1 cellular context compared by ENCODE assay signal in genomic region chr20:36384022-36384619, GRCh38.
TF ChIP-seq lines count a peak whose summit lies in the region.

No MANE protein-coding gene starts in this region.

TF ChIP-seq in HepG2, 621 proteins besides CTCF, POLR2A, EP300 and RAD21 (continued from another document and continues in another):
- TF ChIP-seq, protein P1, sequence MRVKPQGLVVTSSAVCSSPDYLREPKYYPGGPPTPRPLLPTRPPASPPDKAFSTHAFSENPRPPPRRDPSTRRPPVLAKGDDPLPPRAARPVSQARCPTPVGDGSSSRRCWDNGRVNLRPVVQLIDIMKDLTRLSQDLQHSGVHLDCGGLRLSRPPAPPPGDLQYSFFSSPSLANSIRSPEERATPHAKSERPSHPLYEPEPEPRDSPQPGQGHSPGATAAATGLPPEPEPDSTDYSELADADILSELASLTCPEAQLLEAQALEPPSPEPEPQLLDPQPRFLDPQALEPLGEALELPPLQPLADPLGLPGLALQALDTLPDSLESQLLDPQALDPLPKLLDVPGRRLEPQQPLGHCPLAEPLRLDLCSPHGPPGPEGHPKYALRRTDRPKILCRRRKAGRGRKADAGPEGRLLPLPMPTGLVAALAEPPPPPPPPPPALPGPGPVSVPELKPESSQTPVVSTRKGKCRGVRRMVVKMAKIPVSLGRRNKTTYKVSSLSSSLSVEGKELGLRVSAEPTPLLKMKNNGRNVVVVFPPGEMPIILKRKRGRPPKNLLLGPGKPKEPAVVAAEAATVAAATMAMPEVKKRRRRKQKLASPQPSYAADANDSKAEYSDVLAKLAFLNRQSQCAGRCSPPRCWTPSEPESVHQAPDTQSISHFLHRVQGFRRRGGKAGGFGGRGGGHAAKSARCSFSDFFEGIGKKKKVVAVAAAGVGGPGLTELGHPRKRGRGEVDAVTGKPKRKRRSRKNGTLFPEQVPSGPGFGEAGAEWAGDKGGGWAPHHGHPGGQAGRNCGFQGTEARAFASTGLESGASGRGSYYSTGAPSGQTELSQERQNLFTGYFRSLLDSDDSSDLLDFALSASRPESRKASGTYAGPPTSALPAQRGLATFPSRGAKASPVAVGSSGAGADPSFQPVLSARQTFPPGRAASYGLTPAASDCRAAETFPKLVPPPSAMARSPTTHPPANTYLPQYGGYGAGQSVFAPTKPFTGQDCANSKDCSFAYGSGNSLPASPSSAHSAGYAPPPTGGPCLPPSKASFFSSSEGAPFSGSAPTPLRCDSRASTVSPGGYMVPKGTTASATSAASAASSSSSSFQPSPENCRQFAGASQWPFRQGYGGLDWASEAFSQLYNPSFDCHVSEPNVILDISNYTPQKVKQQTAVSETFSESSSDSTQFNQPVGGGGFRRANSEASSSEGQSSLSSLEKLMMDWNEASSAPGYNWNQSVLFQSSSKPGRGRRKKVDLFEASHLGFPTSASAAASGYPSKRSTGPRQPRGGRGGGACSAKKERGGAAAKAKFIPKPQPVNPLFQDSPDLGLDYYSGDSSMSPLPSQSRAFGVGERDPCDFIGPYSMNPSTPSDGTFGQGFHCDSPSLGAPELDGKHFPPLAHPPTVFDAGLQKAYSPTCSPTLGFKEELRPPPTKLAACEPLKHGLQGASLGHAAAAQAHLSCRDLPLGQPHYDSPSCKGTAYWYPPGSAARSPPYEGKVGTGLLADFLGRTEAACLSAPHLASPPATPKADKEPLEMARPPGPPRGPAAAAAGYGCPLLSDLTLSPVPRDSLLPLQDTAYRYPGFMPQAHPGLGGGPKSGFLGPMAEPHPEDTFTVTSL (CRISPR knock-in tag; IDR thresholded peaks at IDR 0.05; ENCODE audit: borderline replicate concordance) = peak; percentile 98
- TF ChIP-seq SP4 (CRISPR knock-in tag; IDR thresholded peaks at IDR 0.05) (peak; percentile 99), DPF2 (CRISPR knock-in tag; IDR thresholded peaks at IDR 0.05; ENCODE audit: borderline replicate concordance, low read depth) (peak; percentile 75; the same call in 1 of the 2 replicates), PTBP1 (IDR thresholded peaks at IDR 0.05; ENCODE audit: low read depth, low read length, poor library complexity, severe bottlenecking) (no peak), PAF1 (CRISPR knock-in tag; IDR thresholded peaks at IDR 0.05) (peak; percentile 98), ZNF552 (CRISPR knock-in tag; IDR thresholded peaks at IDR 0.05; ENCODE audit: borderline replicate concordance) (peak; percentile 100), ZSCAN9 (CRISPR knock-in tag; IDR thresholded peaks at IDR 0.05; ENCODE audit: borderline replicate concordance) (peak; percentile 100), IRX3 (CRISPR knock-in tag; IDR thresholded peaks at IDR 0.05; ENCODE audit: borderline replicate concordance, low read depth) (peak; percentile 100), HNF4A (CRISPR knock-in tag; IDR thresholded peaks at IDR 0.05) (peak; percentile 96), ZNF33A (CRISPR knock-in tag; IDR thresholded peaks at IDR 0.05; ENCODE audit: borderline replicate concordance) (peak; percentile 100), CEBPG (CRISPR knock-in tag; IDR thresholded peaks at IDR 0.05) (peak; percentile 83), SPEN (CRISPR knock-in tag; IDR thresholded peaks at IDR 0.05; ENCODE audit: low read depth) (peak; percentile 99), ZNF33B (CRISPR knock-in tag; IDR thresholded peaks at IDR 0.05) (peak; percentile 100), MEIS2 (CRISPR knock-in tag; IDR thresholded peaks at IDR 0.05) (peak; percentile 100), ZNF839 (CRISPR knock-in tag; IDR thresholded peaks at IDR 0.05; ENCODE audit: borderline replicate concordance) (peak; percentile 100), DR1 (CRISPR knock-in tag; IDR thresholded peaks at IDR 0.05) (peak; percentile 94), POGZ (CRISPR knock-in tag; IDR thresholded peaks at IDR 0.05) (peak; percentile 60; the same call in 1 of the 2 replicates), ZNF850 (CRISPR knock-in tag; conservative IDR thresholded peaks at IDR 0.05) (peak; percentile 98), KDM6A (CRISPR knock-in tag; IDR thresholded peaks at IDR 0.05; ENCODE audit: low read depth) (peak; percentile 94), ZNF720 (CRISPR knock-in tag; IDR thresholded peaks at IDR 0.05) (peak; percentile 100), YEATS4 (CRISPR knock-in tag; IDR thresholded peaks at IDR 0.05; ENCODE audit: borderline replicate concordance) (peak; percentile 96), GATA4 (IDR thresholded peaks at IDR 0.05; ENCODE audit: borderline replicate concordance, low read depth) (no peak), TP53 (CRISPR knock-in tag; conservative IDR thresholded peaks at IDR 0.05) (peak; percentile 98), ZNF34 (CRISPR knock-in tag; IDR thresholded peaks at IDR 0.05; ENCODE audit: borderline replicate concordance) (peak; percentile 95), ZNF207 (IDR thresholded peaks at IDR 0.05; ENCODE audit: borderline replicate concordance) (no peak), HNF4G (IDR thresholded peaks at IDR 0.05; ENCODE audit: borderline replicate concordance, low read depth, low read length) (peak; percentile 99), HNF4G (CRISPR knock-in tag; IDR thresholded peaks at IDR 0.05; ENCODE audit: borderline replicate concordance, low read depth) (peak; percentile 99), ZSCAN22 (CRISPR knock-in tag; IDR thresholded peaks at IDR 0.05) (peak; percentile 95), RXRA (CRISPR knock-in tag; IDR thresholded peaks at IDR 0.05) (peak; percentile 91), ZFP37 (CRISPR knock-in tag; IDR thresholded peaks at IDR 0.05; ENCODE audit: borderline replicate concordance) (peak; percentile 100), ZNF230 (CRISPR knock-in tag; IDR thresholded peaks at IDR 0.05) (peak; percentile 100), GTF2F1 (IDR thresholded peaks at IDR 0.05; ENCODE audit: low read length) (no peak), GABPA (IDR thresholded peaks at IDR 0.05; ENCODE audit: low read depth, low read length) (no peak), GABPA (CRISPR knock-in tag; IDR thresholded peaks at IDR 0.05; ENCODE audit: low read depth) (peak; percentile 78), PHF5A (CRISPR knock-in tag; IDR thresholded peaks at IDR 0.05; ENCODE audit: low read depth, unreplicated experiment) (peak; percentile 100), ZNF205 (CRISPR knock-in tag; IDR thresholded peaks at IDR 0.05) (peak; percentile 99), RAD51 (IDR thresholded peaks at IDR 0.05; ENCODE audit: borderline replicate concordance) (no peak), ZNF788 (CRISPR knock-in tag; IDR thresholded peaks at IDR 0.05; ENCODE audit: borderline replicate concordance) (peak; percentile 100), ZBED4 (CRISPR knock-in tag; IDR thresholded peaks at IDR 0.05; ENCODE audit: borderline replicate concordance) (peak; percentile 100)
- TF ChIP-seq, protein P2, sequence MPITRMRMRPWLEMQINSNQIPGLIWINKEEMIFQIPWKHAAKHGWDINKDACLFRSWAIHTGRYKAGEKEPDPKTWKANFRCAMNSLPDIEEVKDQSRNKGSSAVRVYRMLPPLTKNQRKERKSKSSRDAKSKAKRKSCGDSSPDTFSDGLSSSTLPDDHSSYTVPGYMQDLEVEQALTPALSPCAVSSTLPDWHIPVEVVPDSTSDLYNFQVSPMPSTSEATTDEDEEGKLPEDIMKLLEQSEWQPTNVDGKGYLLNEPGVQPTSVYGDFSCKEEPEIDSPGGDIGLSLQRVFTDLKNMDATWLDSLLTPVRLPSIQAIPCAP (CRISPR knock-in tag; IDR thresholded peaks at IDR 0.05; ENCODE audit: low read depth) = peak; percentile 99
- TF ChIP-seq, protein P3, sequence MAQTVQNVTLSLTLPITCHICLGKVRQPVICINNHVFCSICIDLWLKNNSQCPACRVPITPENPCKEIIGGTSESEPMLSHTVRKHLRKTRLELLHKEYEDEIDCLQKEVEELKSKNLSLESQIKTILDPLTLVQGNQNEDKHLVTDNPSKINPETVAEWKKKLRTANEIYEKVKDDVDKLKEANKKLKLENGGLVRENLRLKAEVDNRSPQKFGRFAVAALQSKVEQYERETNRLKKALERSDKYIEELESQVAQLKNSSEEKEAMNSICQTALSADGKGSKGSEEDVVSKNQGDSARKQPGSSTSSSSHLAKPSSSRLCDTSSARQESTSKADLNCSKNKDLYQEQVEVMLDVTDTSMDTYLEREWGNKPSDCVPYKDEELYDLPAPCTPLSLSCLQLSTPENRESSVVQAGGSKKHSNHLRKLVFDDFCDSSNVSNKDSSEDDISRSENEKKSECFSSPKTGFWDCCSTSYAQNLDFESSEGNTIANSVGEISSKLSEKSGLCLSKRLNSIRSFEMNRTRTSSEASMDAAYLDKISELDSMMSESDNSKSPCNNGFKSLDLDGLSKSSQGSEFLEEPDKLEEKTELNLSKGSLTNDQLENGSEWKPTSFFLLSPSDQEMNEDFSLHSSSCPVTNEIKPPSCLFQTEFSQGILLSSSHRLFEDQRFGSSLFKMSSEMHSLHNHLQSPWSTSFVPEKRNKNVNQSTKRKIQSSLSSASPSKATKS (CRISPR knock-in tag; IDR thresholded peaks at IDR 0.05) = peak; percentile 100
- TF ChIP-seq, protein P4, sequence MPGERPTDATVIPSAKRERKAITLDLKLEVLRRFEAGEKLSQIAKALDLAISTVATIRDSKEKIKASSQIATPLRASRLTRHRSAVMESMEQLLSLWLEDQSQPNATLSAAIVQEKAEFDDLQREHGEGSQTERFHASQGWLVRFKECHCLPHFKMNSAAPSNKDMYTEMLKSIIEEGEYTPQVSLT (CRISPR knock-in tag; IDR thresholded peaks at IDR 0.05; ENCODE audit: borderline replicate concordance, low read depth) = peak; percentile 99
- TF ChIP-seq, protein P5, sequence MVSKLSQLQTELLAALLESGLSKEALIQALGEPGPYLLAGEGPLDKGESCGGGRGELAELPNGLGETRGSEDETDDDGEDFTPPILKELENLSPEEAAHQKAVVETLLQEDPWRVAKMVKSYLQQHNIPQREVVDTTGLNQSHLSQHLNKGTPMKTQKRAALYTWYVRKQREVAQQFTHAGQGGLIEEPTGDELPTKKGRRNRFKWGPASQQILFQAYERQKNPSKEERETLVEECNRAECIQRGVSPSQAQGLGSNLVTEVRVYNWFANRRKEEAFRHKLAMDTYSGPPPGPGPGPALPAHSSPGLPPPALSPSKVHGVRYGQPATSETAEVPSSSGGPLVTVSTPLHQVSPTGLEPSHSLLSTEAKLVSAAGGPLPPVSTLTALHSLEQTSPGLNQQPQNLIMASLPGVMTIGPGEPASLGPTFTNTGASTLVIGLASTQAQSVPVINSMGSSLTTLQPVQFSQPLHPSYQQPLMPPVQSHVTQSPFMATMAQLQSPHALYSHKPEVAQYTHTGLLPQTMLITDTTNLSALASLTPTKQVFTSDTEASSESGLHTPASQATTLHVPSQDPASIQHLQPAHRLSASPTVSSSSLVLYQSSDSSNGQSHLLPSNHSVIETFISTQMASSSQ (IDR thresholded peaks at IDR 0.05; ENCODE audit: low read depth) = no peak
- TF ChIP-seq, protein P5 (CRISPR knock-in tag; IDR thresholded peaks at IDR 0.05; ENCODE audit: borderline replicate concordance) = peak; percentile 89
- TF ChIP-seq, protein P6, sequence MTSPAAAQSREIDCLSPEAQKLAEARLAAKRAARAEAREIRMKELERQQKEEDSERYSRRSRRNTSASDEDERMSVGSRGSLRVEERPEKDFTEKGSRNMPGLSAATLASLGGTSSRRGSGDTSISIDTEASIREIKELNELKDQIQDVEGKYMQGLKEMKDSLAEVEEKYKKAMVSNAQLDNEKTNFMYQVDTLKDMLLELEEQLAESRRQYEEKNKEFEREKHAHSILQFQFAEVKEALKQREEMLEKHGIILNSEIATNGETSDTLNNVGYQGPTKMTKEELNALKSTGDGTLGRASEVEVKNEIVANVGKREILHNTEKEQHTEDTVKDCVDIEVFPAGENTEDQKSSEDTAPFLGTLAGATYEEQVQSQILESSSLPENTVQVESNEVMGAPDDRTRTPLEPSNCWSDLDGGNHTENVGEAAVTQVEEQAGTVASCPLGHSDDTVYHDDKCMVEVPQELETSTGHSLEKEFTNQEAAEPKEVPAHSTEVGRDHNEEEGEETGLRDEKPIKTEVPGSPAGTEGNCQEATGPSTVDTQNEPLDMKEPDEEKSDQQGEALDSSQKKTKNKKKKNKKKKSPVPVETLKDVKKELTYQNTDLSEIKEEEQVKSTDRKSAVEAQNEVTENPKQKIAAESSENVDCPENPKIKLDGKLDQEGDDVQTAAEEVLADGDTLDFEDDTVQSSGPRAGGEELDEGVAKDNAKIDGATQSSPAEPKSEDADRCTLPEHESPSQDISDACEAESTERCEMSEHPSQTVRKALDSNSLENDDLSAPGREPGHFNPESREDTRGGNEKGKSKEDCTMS (CRISPR knock-in tag; conservative IDR thresholded peaks at IDR 0.05) = peak; percentile 100
- TF ChIP-seq, protein P7, sequence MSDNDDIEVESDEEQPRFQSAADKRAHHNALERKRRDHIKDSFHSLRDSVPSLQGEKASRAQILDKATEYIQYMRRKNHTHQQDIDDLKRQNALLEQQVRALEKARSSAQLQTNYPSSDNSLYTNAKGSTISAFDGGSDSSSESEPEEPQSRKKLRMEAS (IDR thresholded peaks at IDR 0.05) = 0 out of 2 replicates have a peak, but pooled peaks have one; percentile 45
